22 cellular contexts compared by ENCODE assay signal in genomic region chr5:120432861-120433260, GRCh38. TPM values are rescaled to one million over a fixed set of nuclear protein-coding genes. Genes with fewer than 3 reads are reported as not detected.
"Had no signal": no experiment of that assay in that cellular context is flagged by ENCODE, and none has a peak within 500 bp of the region (broad histone marks: within the 10 kb centered on the region; RNA-seq: fewer than 3 reads in every experiment).

No MANE protein-coding gene starts in this region.

- ATAC-seq: HepG2 had no signal

- H3K36me3 ChIP-seq: SJSA1 had no signal

- H3K4me3 ChIP-seq: SJSA1, SK-N-MC had no signal

- H3K27ac ChIP-seq: SJSA1, SK-N-MC had no signal

- H3K27me3 ChIP-seq: SJSA1 had no signal

- DNase-seq: IMR-90, Karpas-422, KG1, MM.1S, NCI-H1092 treated with DMSO at 0.1 percent for 48 hours, NCI-H1436, NCI-H187, NCI-H2029, NCI-H2081 treated with DMSO at 0.1 percent for 48 hours, NCI-H2171, NCI-H226, NCI-H446, NCI-H510A, NCI-H524 treated with DMSO at 0.1 percent for 48 hours, NCI-H69, NCI-H774, Right ventricle myocardium superior, RPMI8226, SIG-M5 had no signal

RNA-seq across cellular contexts. Expression of gene PRR16, which starts 31.2 kb away (rescaled TPM):
- total RNA-seq: HepG2 had no signal
- polyA plus RNA-seq: HepG2 had no signal
